Comparison of ENCODE assay signal across 14 cellular contexts in genomic region chr10:34292178-34292565, GRCh38.
"Had no signal": no experiment of that assay in that cellular context is flagged by ENCODE, and none has a peak within 500 bp of the region (broad histone marks: within the 10 kb centered on the region; RNA-seq: fewer than 3 reads in every experiment).

No MANE protein-coding gene starts in this region.

- H3K4me3 ChIP-seq: esophagus muscularis mucosa, gastroesophageal sphincter, left ventricle myocardium inferior, tibial nerve, vagina had no signal

- H3K27ac Mint-ChIP-seq: activated naive CD4-positive, alpha-beta T cell treated with anti-CD3 and anti-CD28 coated beads for 36 hours; mesothelial cell of epicardium; stimulated activated memory B cell treated with anti-CD40 and anti-IgM and Interleukin-4, amounts not matched to agents 10 μg/mL and 1 μg/mL and 100 μg/mL, for 72 hours had no signal

- H3K27me3 Mint-ChIP-seq: stimulated activated memory B cell treated with anti-CD40 and anti-IgM and Interleukin-4, amounts not matched to agents 10 μg/mL and 1 μg/mL and 100 μg/mL, for 72 hours had no signal

- H3K4me1 Mint-ChIP-seq: stimulated activated memory B cell treated with anti-CD40 and anti-IgM and Interleukin-4, amounts not matched to agents 10 μg/mL and 1 μg/mL and 100 μg/mL, for 72 hours had no signal

- ATAC-seq: gastroesophageal sphincter; stimulated activated memory B cell treated with anti-CD40 and anti-IgM and Interleukin-4, amounts not matched to agents 10 μg/mL and 1 μg/mL and 100 μg/mL, for 72 hours had no signal

- H3K9me3 Mint-ChIP-seq: activated naive CD4-positive, alpha-beta T cell treated with anti-CD3 and anti-CD28 coated beads for 36 hours; mesothelial cell of epicardium; stimulated activated memory B cell treated with anti-CD40 and anti-IgM and Interleukin-4, amounts not matched to agents 10 μg/mL and 1 μg/mL and 100 μg/mL, for 72 hours had no signal

- H3K27ac ChIP-seq: brain microvascular endothelial cell, esophagus muscularis mucosa, left ventricle myocardium inferior, tibial nerve, vagina had no signal

- DNase-seq: activated CD4-positive, alpha-beta T cell treated with anti-CD3 and anti-CD28 coated beads, Interleukin-2, amount 50 U/mL, for 48 hours; activated CD8-positive, alpha-beta memory T cell treated with anti-CD3 and anti-CD28 coated beads, Interleukin-2, amount 50 U/mL, for 4 hours; activated naive CD4-positive, alpha-beta T cell treated with anti-CD3 and anti-CD28 coated beads for 36 hours; amniotic stem cell; brain microvascular endothelial cell; left ventricle myocardium inferior; stimulated activated CD4-positive, alpha-beta T cell treated with anti-CD3 and anti-CD28 coated beads, Interleukin-1b, Interleukin-23, amount 100 ng/mL, for 48 hours; T-helper 2 cell had no signal

- H3K4me3 Mint-ChIP-seq: activated naive CD4-positive, alpha-beta T cell treated with anti-CD3 and anti-CD28 coated beads for 36 hours; mesothelial cell of epicardium; stimulated activated memory B cell treated with anti-CD40 and anti-IgM and Interleukin-4, amounts not matched to agents 10 μg/mL and 1 μg/mL and 100 μg/mL, for 72 hours had no signal

- H3K27me3 ChIP-seq: brain microvascular endothelial cell, esophagus muscularis mucosa, gastroesophageal sphincter, tibial nerve, vagina had no signal

- H3K36me3 Mint-ChIP-seq: stimulated activated memory B cell treated with anti-CD40 and anti-IgM and Interleukin-4, amounts not matched to agents 10 μg/mL and 1 μg/mL and 100 μg/mL, for 72 hours had no signal

- H3K9me3 ChIP-seq: esophagus muscularis mucosa, gastroesophageal sphincter, left ventricle myocardium inferior, tibial nerve, vagina had no signal

- H3K36me3 ChIP-seq: brain microvascular endothelial cell, esophagus muscularis mucosa, gastroesophageal sphincter, left ventricle myocardium inferior, tibial nerve, vagina had no signal
